In genomic region chr14:64465856-64466554, GRCh38 we compare ENCODE assay signal across 8 cellular contexts. TPM values are rescaled to one million over a fixed set of nuclear protein-coding genes. Genes with fewer than 3 reads are reported as not detected.
DNase-seq lines count a peak whose midpoint lies in the region; ATAC-seq, FAIRE-seq and TF ChIP-seq lines count a peak whose summit lies in the region.

No MANE protein-coding gene starts in this region.

- H3K4me3 ChIP-seq in colonic mucosa (peak overlapping the region; percentile 75), HepG2 (replicated peaks in 1 of 3; ENCODE audit: insufficient read depth in 1 of 3, low read depth in 2 of 3, low read length in 3 of 3) (peak overlapping the region; percentile 49 to 77 (median 66); a peak in 5 of 6 replicates), thoracic aorta (peak overlapping the region; percentile 83)

- no peak for TF ChIP-seq RAD21 in HepG2 (CRISPR knock-in tag; IDR thresholded peaks at IDR 0.05)

- H4K20me1 ChIP-seq in HepG2 (ENCODE audit: insufficient read depth, low read length), result no peaks in the 10 kb centered on the region

- H3K27me3 ChIP-seq in colonic mucosa, result no peaks in the 10 kb centered on the region
- H3K27me3 ChIP-seq in HepG2 (ENCODE audit: control insufficient read depth in 1 of 2, insufficient read depth in 2 of 2, low read length in 2 of 2), result no peaks in the 10 kb centered on the region
- no peaks in the 10 kb centered on the region for H3K27me3 ChIP-seq in thoracic aorta (replicated peaks; ENCODE audit: insufficient read depth)

- 55% methylated on average over 14 of the region's 14 CpGs for WGBS in HepG2 (ENCODE audit: low lambda C conversion rate)

- H3K9ac ChIP-seq in colonic mucosa (ENCODE audit: low read depth in 2 of 2, low read length in 2 of 2) (peak overlapping the region; percentile 64 to 84), HepG2 (ENCODE audit: insufficient read depth, low read depth, low read length) (peak overlapping the region; percentile 64)

- FAIRE-seq in HepG2 (lab: Jason Lieb, UNC), result no peak

- intact Hi-C loops in colonic mucosa (cut with DNase I), result no loop called here
- intact Hi-C loops in HepG2 (cut with micrococcal nuclease; ENCODE audit: unreplicated experiment), result no loop called here

- CTCF ChIA-PET in HepG2 (lab: Yijun Ruan, JAX; ENCODE audit: low intra/inter-chr PET ratio, low total read pairs), result no interaction called here

- H3K36me3 ChIP-seq in colonic mucosa (no peaks in the 10 kb centered on the region), HepG2 (replicated peaks in 1 of 2; ENCODE audit: control insufficient read depth in 1 of 2, insufficient read depth in 2 of 2, low read length in 2 of 2) (no peaks in the 10 kb centered on the region), thoracic aorta (no peaks in the 10 kb centered on the region)

- no peaks in the 10 kb centered on the region for H3K4me1 ChIP-seq in colonic mucosa
- peaks cover 28% of the 10 kb centered on the region for H3K4me1 ChIP-seq in HepG2 (ENCODE audit: insufficient read depth, low read length)
- peaks cover 3 to 5% of the 10 kb centered on the region in 2 donors for H3K4me1 ChIP-seq in thoracic aorta (ENCODE audit: control insufficient read depth in 1 of 2, low read depth in 2 of 2)

- TF ChIP-seq EP300 in HepG2 (IDR thresholded peaks at IDR 0.05; ENCODE audit: low read depth in 2 of 2, low read length in 2 of 2) (no peak), HepG2 (CRISPR knock-in tag; IDR thresholded peaks at IDR 0.05; ENCODE audit: borderline replicate concordance) (no peak)

- H3K4me2 ChIP-seq in HepG2 (ENCODE audit: low read depth, low read length), result peak overlapping the region; percentile 90

- in situ Hi-C loops in HepG2 (cut with HindIII; ENCODE audit: extremely low pct_ligation_motif_present, low pct_unique_long_range_greater_than_20kb), result no loop called here

- POLR2A ChIA-PET in HepG2 (lab: Yijun Ruan, JAX), result interaction anchor here (0.8 kb wide), 1 partner anchor 78 kb away, joined by 3 read pairs; the partner anchor contains the start of gene MTHFD1

- no peak for TF ChIP-seq POLR2A in HepG2 (IDR thresholded peaks at IDR 0.05; ENCODE audit: insufficient read depth in 1 of 2, low read depth in 2 of 2, low read length in 2 of 2)

- TF ChIP-seq CTCF in colonic mucosa (IDR thresholded peaks at IDR 0.05) (no peak), HepG2 (CRISPR knock-in tag; IDR thresholded peaks at IDR 0.05) (no peak), thoracic aorta (IDR thresholded peaks at IDR 0.05) (no peak)

- no peaks in the 10 kb centered on the region for H3K9me3 ChIP-seq in colonic mucosa
- H3K9me3 ChIP-seq in HepG2 (ENCODE audit: low read length), result no peaks in the 10 kb centered on the region
- H3K9me3 ChIP-seq in thoracic aorta, result no peaks in the 10 kb centered on the region

- BruUV-seq in HepG2 (replicated peaks; lab: Mats Ljungman, UMichigan), result no TSS peak

- H2AFZ ChIP-seq in HepG2 (ENCODE audit: low read length), result no peak overlapping the region

- H3K79me2 ChIP-seq in HepG2 (ENCODE audit: insufficient read depth, low read length), result no peaks in the 10 kb centered on the region

- peak overlapping the region; percentile 85 for H3K27ac ChIP-seq in colonic mucosa
- H3K27ac ChIP-seq in HepG2 (ENCODE audit: extremely low read length, insufficient read depth, low read length), result no peak overlapping the region
- peak overlapping the region; percentile 66 to 80 for H3K27ac ChIP-seq in thoracic aorta

- ATAC-seq in GM18909 (IDR thresholded peaks at IDR 0.05; ENCODE audit: poor library complexity, unreplicated experiment), result peak; percentile 5
- peak; percentile 30 for ATAC-seq in HepG2
- no peak for ATAC-seq in thoracic aorta (ENCODE audit: insufficient number of reproducible peaks, low FRiP score, low read depth)

- DNase-seq in AG20443 (ENCODE audit: low spot score) (peak; percentile 70), NCI-H82 (lab: John Stamatoyannopoulos, UW) (peak; percentile 62), colonic mucosa (peak; percentile 45), HepG2 (ENCODE audit: low spot score) (no peak), thoracic aorta (ENCODE audit: low spot score) (no peak), NCI-H2081 treated with DMSO at 0.1 percent for 48 hours (lab: John Stamatoyannopoulos, UW) (no peak)
- DNase-seq in activated CD8-positive, alpha-beta memory T cell treated with anti-CD3 and anti-CD28 coated beads, Interleukin-2, amount 50 U/mL, for 4 hours, result no peak

RNA-seq across cellular contexts. Expression of gene AKAP5, which starts 0.7 kb away (rescaled TPM):
- total RNA-seq in colonic mucosa (10 to 100 TPM in 1 of 2 donors, 1 to 10 TPM in 1; 8.1 to 18.1 TPM), HepG2 (2016; rRNA removed; fragmentation: Illumina TruSeq; extraction: Trizol) (1.5 and 2.1 TPM in 2 replicates), thoracic aorta (1 to 10 TPM; 2.8 to 4.3 TPM)
- 0.10 and 0.18 TPM in 2 replicates for total RNA-seq in HepG2 (2016; cell fraction: cytosol; rRNA removed; fragmentation: Illumina TruSeq; extraction: Trizol; ENCODE audit: low read depth)
- total RNA-seq in HepG2 (2016; cell fraction: insoluble cytoplasmic fraction; rRNA removed; fragmentation: Illumina TruSeq; extraction: Trizol), result 1.4 and 1.9 TPM in 2 replicates
- total RNA-seq in HepG2 (2016; cell fraction: membrane; rRNA removed; fragmentation: Illumina TruSeq; extraction: Trizol), result 0.86 and 0.99 TPM in 2 replicates
- 2.1 TPM in 2 replicates for total RNA-seq in HepG2 (2016; cell fraction: nucleus; rRNA removed; fragmentation: Illumina TruSeq; extraction: Trizol)
- polyA plus RNA-seq in HepG2 (2011; rRNA removed), result 0.13 and 0.18 TPM in 2 replicates
- polyA plus RNA-seq in HepG2 (2011; cell fraction: cytosol; rRNA removed), result 0.08 and 0.12 TPM in 2 replicates
- 0.05 and 0.12 TPM in 2 replicates for polyA plus RNA-seq in HepG2 (2011; cell fraction: nucleus; rRNA removed)
- polyA plus RNA-seq in HepG2 (2012), result 0.13 and 0.47 TPM in 2 replicates
- polyA plus RNA-seq in HepG2 (2016; cell fraction: cytosol; fragmentation: Illumina TruSeq; extraction: Trizol; ENCODE audit: low read depth), result 0.11 TPM in 2 replicates
- 1.3 and 1.5 TPM in 2 replicates for polyA plus RNA-seq in HepG2 (2016; cell fraction: insoluble cytoplasmic fraction; fragmentation: Illumina TruSeq; extraction: Trizol; ENCODE audit: low read depth)
- 0.46 and 0.49 TPM in 2 replicates for polyA plus RNA-seq in HepG2 (2016; cell fraction: membrane; fragmentation: Illumina TruSeq; extraction: Trizol; ENCODE audit: low read depth)
- polyA plus RNA-seq in HepG2 (2016; cell fraction: nucleus; fragmentation: Illumina TruSeq; extraction: Trizol; ENCODE audit: insufficient read depth, low read depth), result 1.1 and 1.2 TPM in 2 replicates
- polyA minus RNA-seq in HepG2 (2011; rRNA and poly(A)+ RNA removed; ENCODE audit: low replicate concordance), result 0.12 and 0.82 TPM in 2 replicates
- 0.30 and 0.35 TPM in 2 replicates for polyA minus RNA-seq in HepG2 (2011; cell fraction: cytosol; rRNA and poly(A)+ RNA removed)
- 0.90 and 1.6 TPM in 2 replicates for polyA minus RNA-seq in HepG2 (2011; cell fraction: nucleus; rRNA and poly(A)+ RNA removed)

RNA-seq across cellular contexts. Expression of gene ZBTB25, which starts 37.6 kb away (rescaled TPM):
- total RNA-seq in colonic mucosa (1 to 10 TPM; 5.6 to 6.1 TPM), HepG2 (2016; rRNA removed; fragmentation: Illumina TruSeq; extraction: Trizol) (3.0 and 3.5 TPM in 2 replicates), thoracic aorta (10 to 100 TPM; 13.5 to 16.9 TPM)
- 0.81 and 2.1 TPM in 2 replicates for total RNA-seq in HepG2 (2016; cell fraction: cytosol; rRNA removed; fragmentation: Illumina TruSeq; extraction: Trizol; ENCODE audit: low read depth)
- total RNA-seq in HepG2 (2016; cell fraction: insoluble cytoplasmic fraction; rRNA removed; fragmentation: Illumina TruSeq; extraction: Trizol), result 3.5 TPM in 2 replicates
- total RNA-seq in HepG2 (2016; cell fraction: membrane; rRNA removed; fragmentation: Illumina TruSeq; extraction: Trizol), result 2.3 TPM in 2 replicates
- total RNA-seq in HepG2 (2016; cell fraction: nucleus; rRNA removed; fragmentation: Illumina TruSeq; extraction: Trizol), result 3.4 and 4.6 TPM in 2 replicates
- polyA plus RNA-seq in HepG2 (2011; rRNA removed), result 7.6 TPM in 2 replicates
- 2.7 and 3.0 TPM in 2 replicates for polyA plus RNA-seq in HepG2 (2011; cell fraction: cytosol; rRNA removed)
- 9.2 and 10.1 TPM in 2 replicates for polyA plus RNA-seq in HepG2 (2011; cell fraction: nucleus; rRNA removed)
- 3.9 and 4.1 TPM in 2 replicates for polyA plus RNA-seq in HepG2 (2012)
- 0.99 and 1.2 TPM in 2 replicates for polyA plus RNA-seq in HepG2 (2016; cell fraction: cytosol; fragmentation: Illumina TruSeq; extraction: Trizol; ENCODE audit: low read depth)
- 1.5 and 2.9 TPM in 2 replicates for polyA plus RNA-seq in HepG2 (2016; cell fraction: insoluble cytoplasmic fraction; fragmentation: Illumina TruSeq; extraction: Trizol; ENCODE audit: low read depth)
- polyA plus RNA-seq in HepG2 (2016; cell fraction: membrane; fragmentation: Illumina TruSeq; extraction: Trizol; ENCODE audit: low read depth), result 0.98 and 1.2 TPM in 2 replicates
- 5.7 and 6.7 TPM in 2 replicates for polyA plus RNA-seq in HepG2 (2016; cell fraction: nucleus; fragmentation: Illumina TruSeq; extraction: Trizol; ENCODE audit: insufficient read depth, low read depth)
- 11.5 and 37.3 TPM in 2 replicates for polyA minus RNA-seq in HepG2 (2011; rRNA and poly(A)+ RNA removed; ENCODE audit: low replicate concordance)
- polyA minus RNA-seq in HepG2 (2011; cell fraction: cytosol; rRNA and poly(A)+ RNA removed), result 4.8 and 5.0 TPM in 2 replicates
- 12.1 and 14.7 TPM in 2 replicates for polyA minus RNA-seq in HepG2 (2011; cell fraction: nucleus; rRNA and poly(A)+ RNA removed)

RNA-seq across cellular contexts. Expression of gene ZBTB1, which starts 38.6 kb away (rescaled TPM):
- total RNA-seq in colonic mucosa, result 10 to 100 TPM; 26.2 to 32.7 TPM
- 22.6 and 27.7 TPM in 2 replicates for total RNA-seq in HepG2 (2016; rRNA removed; fragmentation: Illumina TruSeq; extraction: Trizol)
- 4.0 and 4.8 TPM in 2 replicates for total RNA-seq in HepG2 (2016; cell fraction: cytosol; rRNA removed; fragmentation: Illumina TruSeq; extraction: Trizol; ENCODE audit: low read depth)
- 22.2 and 25.8 TPM in 2 replicates for total RNA-seq in HepG2 (2016; cell fraction: insoluble cytoplasmic fraction; rRNA removed; fragmentation: Illumina TruSeq; extraction: Trizol)
- 13.8 and 17.4 TPM in 2 replicates for total RNA-seq in HepG2 (2016; cell fraction: membrane; rRNA removed; fragmentation: Illumina TruSeq; extraction: Trizol)
- total RNA-seq in HepG2 (2016; cell fraction: nucleus; rRNA removed; fragmentation: Illumina TruSeq; extraction: Trizol), result 23.2 and 24.3 TPM in 2 replicates
- 17.4 and 18.8 TPM in 2 replicates for polyA plus RNA-seq in HepG2 (2011; rRNA removed)
- 5.2 and 7.9 TPM in 2 replicates for polyA plus RNA-seq in HepG2 (2011; cell fraction: cytosol; rRNA removed)
- 18.2 and 21.1 TPM in 2 replicates for polyA plus RNA-seq in HepG2 (2011; cell fraction: nucleus; rRNA removed)
- polyA plus RNA-seq in HepG2 (2012), result 13.1 and 13.2 TPM in 2 replicates
- 1.8 and 2.7 TPM in 2 replicates for polyA plus RNA-seq in HepG2 (2016; cell fraction: cytosol; fragmentation: Illumina TruSeq; extraction: Trizol; ENCODE audit: low read depth)
- 17.4 and 17.9 TPM in 2 replicates for polyA plus RNA-seq in HepG2 (2016; cell fraction: insoluble cytoplasmic fraction; fragmentation: Illumina TruSeq; extraction: Trizol; ENCODE audit: low read depth)
- polyA plus RNA-seq in HepG2 (2016; cell fraction: membrane; fragmentation: Illumina TruSeq; extraction: Trizol; ENCODE audit: low read depth), result 4.9 and 6.5 TPM in 2 replicates
- 40.9 and 42.8 TPM in 2 replicates for polyA plus RNA-seq in HepG2 (2016; cell fraction: nucleus; fragmentation: Illumina TruSeq; extraction: Trizol; ENCODE audit: insufficient read depth, low read depth)
- polyA minus RNA-seq in HepG2 (2011; rRNA and poly(A)+ RNA removed; ENCODE audit: low replicate concordance), result 29.5 and 31.2 TPM in 2 replicates
- 12.6 and 12.7 TPM in 2 replicates for polyA minus RNA-seq in HepG2 (2011; cell fraction: cytosol; rRNA and poly(A)+ RNA removed)
- polyA minus RNA-seq in HepG2 (2011; cell fraction: nucleus; rRNA and poly(A)+ RNA removed), result 35.3 and 43.6 TPM in 2 replicates
- 10 to 100 TPM; 37.9 to 43.3 TPM for total RNA-seq in thoracic aorta

Comparison
In these comparisons a context has a peak if more than half of its experiments do, and no peak if none do; other contexts are left out.
1. DNase-seq: peak in AG20443 (single experiment), NCI-H82 (single experiment) and colonic mucosa (single experiment); none in HepG2 (single experiment), thoracic aorta (single experiment), activated CD8-positive, alpha-beta memory T cell treated with anti-CD3 and anti-CD28 coated beads, Interleukin-2, amount 50 U/mL, for 4 hours (single experiment) and NCI-H2081 treated with DMSO at 0.1 percent for 48 hours (single experiment).
2. Peak in every context shown above with its lines, with median percentiles within 50 percentile points of each other: H3K4me3 ChIP-seq.